In the genomic region with DNA sequence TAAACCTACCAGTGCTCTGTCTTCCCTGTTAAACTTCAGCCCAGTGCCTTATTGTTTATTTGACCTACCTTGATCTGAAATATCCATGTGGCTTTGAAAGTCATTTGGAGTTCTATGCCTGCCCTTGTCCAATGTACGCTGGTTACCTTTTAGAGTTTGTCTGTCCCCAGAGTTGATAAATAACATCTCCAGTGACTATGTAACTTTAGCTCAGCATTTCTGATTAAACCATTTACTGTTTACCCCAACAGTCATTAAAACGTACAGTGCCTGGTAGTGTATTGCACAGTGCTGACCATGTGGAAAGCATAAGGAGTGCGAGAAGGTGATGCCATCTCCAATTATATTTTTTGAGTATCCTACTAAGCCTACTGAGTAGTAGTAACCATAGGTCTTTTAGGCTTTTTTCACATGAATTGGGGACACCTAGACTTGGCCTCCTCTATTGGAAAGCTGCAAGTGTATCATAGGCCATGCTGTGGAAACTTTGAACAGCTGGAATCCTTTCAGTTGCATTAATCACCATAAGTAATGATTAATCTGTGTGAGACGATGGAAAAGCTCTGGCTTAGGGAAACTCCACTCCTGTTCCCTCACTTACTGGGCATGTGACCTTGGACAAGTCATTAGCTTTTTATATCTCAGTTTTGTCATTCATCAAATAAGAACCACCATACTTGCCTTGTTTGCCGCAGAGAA, we compare ENCODE assay signal across 21 cellular contexts.
"Had no signal": no experiment of that assay in that cellular context is flagged by ENCODE, and none has a peak within 500 bp of the region (broad histone marks: within the 10 kb centered on the region; RNA-seq: fewer than 3 reads in every experiment).

No MANE protein-coding gene starts in this region.

- H3K36me3 Mint-ChIP-seq: activated CD4-positive, alpha-beta memory T cell treated with anti-CD3 and anti-CD28 coated beads for 36 hours; activated naive CD4-positive, alpha-beta T cell treated with anti-CD3 and anti-CD28 coated beads, Interleukin-2, amount 10 ng/mL, durations not matched to agents 7 days and 5 days; naive thymus-derived CD4-positive, alpha-beta T cell; neural progenitor cell; stimulated activated effector memory CD8-positive, alpha-beta T cell treated with anti-CD3 and anti-CD28 coated beads, Interleukin-12 subunit alpha, Interleukin-12 subunit beta, amount 100 ng/mL, for 72 hours had no signal

- H3K27ac ChIP-seq: hepatocyte, neural progenitor cell, suprapubic skin, tibial nerve had no signal

- FAIRE-seq: endometrium, frontal cortex had no signal

- H3K27me3 ChIP-seq: hepatocyte, stomach, suprapubic skin, tibial nerve had no signal

- H3K4me1 ChIP-seq: neural progenitor cell, stomach, suprapubic skin, tibial nerve had no signal

- DNase-seq: activated CD4-positive, alpha-beta memory T cell treated with anti-CD3 and anti-CD28 coated beads for 36 hours; activated CD4-positive, alpha-beta T cell treated with anti-CD3 and anti-CD28 coated beads for 48 hours; activated effector memory CD4-positive, alpha-beta T cell treated with Interleukin-2 at 50 U/mL for 16 hours; activated naive CD4-positive, alpha-beta T cell treated with anti-CD3 and anti-CD28 coated beads, Interleukin-2, amount 10 ng/mL, durations not matched to agents 7 days and 5 days; activated T-cell treated with anti-CD3 and anti-CD28 coated beads, Interleukin-2, amount 50 U/mL, for 72 hours; effector CD4-positive, alpha-beta T cell; glutamatergic neuron; left colon; naive thymus-derived CD4-positive, alpha-beta T cell; stimulated activated CD4-positive, alpha-beta T cell treated with anti-CD3 and anti-CD28 coated beads, Interleukin-1b, Interleukin-23, amount 100 ng/mL, for 48 hours; stomach; T-helper 2 cell had no signal

- H3K4me3 Mint-ChIP-seq: activated CD4-positive, alpha-beta memory T cell treated with anti-CD3 and anti-CD28 coated beads for 36 hours; activated naive CD4-positive, alpha-beta T cell treated with anti-CD3 and anti-CD28 coated beads, Interleukin-2, amount 10 ng/mL, durations not matched to agents 7 days and 5 days; activated T-cell treated with anti-CD3 and anti-CD28 coated beads, Interleukin-2, amount 50 U/mL, for 72 hours; dendritic cell treated with granulocyte-macrophage colony-stimulating factor and Interleukin-4, amounts not matched to agents 40 ng/mL and 50 ng/mL, for 4 days; naive thymus-derived CD4-positive, alpha-beta T cell; neural progenitor cell; stimulated activated effector memory CD8-positive, alpha-beta T cell treated with anti-CD3 and anti-CD28 coated beads, Interleukin-12 subunit alpha, Interleukin-12 subunit beta, amount 100 ng/mL, for 72 hours had no signal

- ATAC-seq: activated T-cell treated with anti-CD3 and anti-CD28 coated beads, Interleukin-2, amount 50 U/mL, for 72 hours; left colon; naive thymus-derived CD4-positive, alpha-beta T cell; stimulated activated effector memory CD8-positive, alpha-beta T cell treated with anti-CD3 and anti-CD28 coated beads, Interleukin-12 subunit alpha, Interleukin-12 subunit beta, amount 100 ng/mL, for 72 hours had no signal

- H3K36me3 ChIP-seq: neural progenitor cell, stomach, suprapubic skin, tibial nerve had no signal

- H3K27ac Mint-ChIP-seq: activated CD4-positive, alpha-beta memory T cell treated with anti-CD3 and anti-CD28 coated beads for 36 hours; activated naive CD4-positive, alpha-beta T cell treated with anti-CD3 and anti-CD28 coated beads, Interleukin-2, amount 10 ng/mL, durations not matched to agents 7 days and 5 days; activated T-cell treated with anti-CD3 and anti-CD28 coated beads, Interleukin-2, amount 50 U/mL, for 72 hours; dendritic cell treated with granulocyte-macrophage colony-stimulating factor and Interleukin-4, amounts not matched to agents 40 ng/mL and 50 ng/mL, for 4 days; naive thymus-derived CD4-positive, alpha-beta T cell; neural progenitor cell; stimulated activated effector memory CD8-positive, alpha-beta T cell treated with anti-CD3 and anti-CD28 coated beads, Interleukin-12 subunit alpha, Interleukin-12 subunit beta, amount 100 ng/mL, for 72 hours had no signal

- H3K4me1 Mint-ChIP-seq: activated naive CD4-positive, alpha-beta T cell treated with anti-CD3 and anti-CD28 coated beads, Interleukin-2, amount 10 ng/mL, durations not matched to agents 7 days and 5 days; naive thymus-derived CD4-positive, alpha-beta T cell; stimulated activated effector memory CD8-positive, alpha-beta T cell treated with anti-CD3 and anti-CD28 coated beads, Interleukin-12 subunit alpha, Interleukin-12 subunit beta, amount 100 ng/mL, for 72 hours had no signal

- H3K9me3 Mint-ChIP-seq: activated CD4-positive, alpha-beta memory T cell treated with anti-CD3 and anti-CD28 coated beads for 36 hours; activated naive CD4-positive, alpha-beta T cell treated with anti-CD3 and anti-CD28 coated beads, Interleukin-2, amount 10 ng/mL, durations not matched to agents 7 days and 5 days; activated T-cell treated with anti-CD3 and anti-CD28 coated beads, Interleukin-2, amount 50 U/mL, for 72 hours; dendritic cell treated with granulocyte-macrophage colony-stimulating factor and Interleukin-4, amounts not matched to agents 40 ng/mL and 50 ng/mL, for 4 days; naive thymus-derived CD4-positive, alpha-beta T cell; stimulated activated effector memory CD8-positive, alpha-beta T cell treated with anti-CD3 and anti-CD28 coated beads, Interleukin-12 subunit alpha, Interleukin-12 subunit beta, amount 100 ng/mL, for 72 hours had no signal

- H3K9me3 ChIP-seq: stomach, suprapubic skin, tibial nerve had no signal

- H3K4me3 ChIP-seq: hepatocyte, lung, neural progenitor cell, stomach, suprapubic skin, tibial nerve had no signal
